In the genomic region with DNA sequence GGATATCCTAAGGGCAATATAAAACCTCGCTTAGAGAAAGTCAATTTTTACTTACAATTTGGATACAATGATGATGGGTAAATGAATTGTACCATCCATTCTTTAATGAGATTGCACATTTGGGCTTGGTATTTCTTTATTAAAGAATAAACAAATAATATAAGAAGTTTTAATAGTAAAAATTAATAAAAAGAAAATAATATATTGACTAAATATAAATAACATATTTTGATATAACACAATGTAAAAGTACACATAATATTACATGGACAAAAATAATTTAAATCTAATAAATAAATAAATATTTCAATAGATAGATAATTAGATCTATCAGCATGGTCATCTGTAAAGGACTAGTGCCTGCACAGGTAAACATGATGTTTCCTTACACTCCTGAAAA, we compare ENCODE assay signal across 10 cellular contexts. TPM values are rescaled to one million over a fixed set of nuclear protein-coding genes. Genes with fewer than 3 reads are reported as not detected.
"Had no signal": no experiment of that assay in that cellular context is flagged by ENCODE, and none has a peak within 500 bp of the region (broad histone marks: within the 10 kb centered on the region; RNA-seq: fewer than 3 reads in every experiment).

No MANE protein-coding gene starts in this region.

- H3K9me3 Mint-ChIP-seq: GM23338, H9 had no signal

- H3K27ac Mint-ChIP-seq: GM23338, H9 had no signal

- H3K4me1 Mint-ChIP-seq: GM23338, H9 had no signal

- H3K4me3 Mint-ChIP-seq: GM23338, H9 had no signal

- H3K4me3 ChIP-seq: GM23338, K562 had no signal

- FAIRE-seq: H1, H54, HTR-8/SVneo, K562 had no signal

- DNase-seq: H9, HCEC 1CT, IMR-90, KG1 had no signal

- ATAC-seq: GM23338, K562 had no signal

RNA-seq across cellular contexts. Expression of gene IFNA21, which starts 0.9 kb away (rescaled TPM):
- total RNA-seq: GM23338, H1, H9, HT-29, IMR-90, K562 had no signal
- polyA plus RNA-seq: GM23338, H1, IMR-90, K562 had no signal

RNA-seq across cellular contexts. Expression of gene IFNA4, which starts 21.9 kb away (rescaled TPM):
- total RNA-seq: GM23338, H1, H9, HT-29, IMR-90, K562 had no signal
- polyA plus RNA-seq: GM23338, H1, IMR-90, K562 had no signal

RNA-seq across cellular contexts. Expression of gene IFNW1, which starts 23.9 kb away (rescaled TPM):
- total RNA-seq: GM23338, H1, H9, HT-29, IMR-90, K562 had no signal
- polyA plus RNA-seq: GM23338, H1, IMR-90, K562 had no signal

RNA-seq across cellular contexts. Expression of gene IFNA7, which starts 36.5 kb away (rescaled TPM):
- total RNA-seq: GM23338, H1, H9, HT-29, IMR-90, K562 had no signal
- polyA plus RNA-seq: GM23338, H1, IMR-90, K562 had no signal

RNA-seq across cellular contexts. Expression of gene IFNA10, which starts 41.4 kb away (rescaled TPM):
- total RNA-seq: GM23338, H1, H9, HT-29, IMR-90, K562 had no signal
- polyA plus RNA-seq: GM23338, H1, IMR-90, K562 had no signal
